ENCODE assay signal across 1 cellular context in the genomic region with DNA sequence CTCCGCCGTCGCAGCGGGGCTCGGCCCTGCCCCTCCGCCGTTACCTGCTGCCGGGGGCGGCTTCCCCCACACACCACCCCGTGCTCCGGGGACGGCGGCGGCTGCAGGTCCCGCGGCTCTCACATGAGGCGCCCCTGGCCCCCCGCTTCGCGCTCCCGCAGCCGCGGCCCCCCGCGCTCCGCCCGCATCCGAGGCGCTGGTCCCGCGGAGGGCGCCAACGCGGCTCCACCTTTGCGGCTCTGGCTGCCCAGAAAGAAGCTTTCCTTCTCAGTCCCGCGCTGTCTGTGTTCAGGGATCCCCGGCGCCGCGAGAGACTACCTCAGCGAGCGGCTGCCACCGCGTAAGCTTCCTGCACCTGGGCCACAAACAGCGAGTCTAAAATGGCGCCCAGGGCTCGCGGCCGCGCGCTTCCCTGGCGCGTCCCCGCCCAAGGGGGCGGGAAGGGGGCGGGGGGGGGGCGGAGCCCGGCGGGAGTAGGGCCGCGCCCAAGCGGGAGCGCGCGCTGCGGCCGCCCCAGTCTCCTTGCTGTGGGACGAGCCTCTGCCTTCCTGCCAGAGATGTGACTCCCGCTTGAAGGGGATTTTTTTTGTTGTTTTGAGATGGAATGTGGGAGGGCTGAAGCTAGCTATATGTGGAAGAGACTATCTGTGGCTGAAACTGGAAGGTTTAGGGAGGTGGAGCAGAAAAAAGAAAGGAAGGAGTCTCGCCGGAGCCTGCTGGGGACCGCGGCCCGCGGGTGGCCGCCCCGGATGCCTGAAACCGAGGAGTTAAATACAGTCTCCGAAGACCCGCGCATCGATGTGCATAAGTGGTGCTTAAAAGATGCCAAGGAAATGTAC.
TF ChIP-seq lines count a peak whose summit lies in the region.

A gene with protein sequence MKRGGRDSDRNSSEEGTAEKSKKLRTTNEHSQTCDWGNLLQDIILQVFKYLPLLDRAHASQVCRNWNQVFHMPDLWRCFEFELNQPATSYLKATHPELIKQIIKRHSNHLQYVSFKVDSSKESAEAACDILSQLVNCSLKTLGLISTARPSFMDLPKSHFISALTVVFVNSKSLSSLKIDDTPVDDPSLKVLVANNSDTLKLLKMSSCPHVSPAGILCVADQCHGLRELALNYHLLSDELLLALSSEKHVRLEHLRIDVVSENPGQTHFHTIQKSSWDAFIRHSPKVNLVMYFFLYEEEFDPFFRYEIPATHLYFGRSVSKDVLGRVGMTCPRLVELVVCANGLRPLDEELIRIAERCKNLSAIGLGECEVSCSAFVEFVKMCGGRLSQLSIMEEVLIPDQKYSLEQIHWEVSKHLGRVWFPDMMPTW (minus strand): TSS at position 377 of the 839 bp plus-strand sequence. CDS start 5,299 bp downstream, outside the sequence.

TF ChIP-seq in K562, 482 proteins besides CTCF, POLR2A, EP300 and RAD21 (continued from another document):
- TF ChIP-seq, protein P1, sequence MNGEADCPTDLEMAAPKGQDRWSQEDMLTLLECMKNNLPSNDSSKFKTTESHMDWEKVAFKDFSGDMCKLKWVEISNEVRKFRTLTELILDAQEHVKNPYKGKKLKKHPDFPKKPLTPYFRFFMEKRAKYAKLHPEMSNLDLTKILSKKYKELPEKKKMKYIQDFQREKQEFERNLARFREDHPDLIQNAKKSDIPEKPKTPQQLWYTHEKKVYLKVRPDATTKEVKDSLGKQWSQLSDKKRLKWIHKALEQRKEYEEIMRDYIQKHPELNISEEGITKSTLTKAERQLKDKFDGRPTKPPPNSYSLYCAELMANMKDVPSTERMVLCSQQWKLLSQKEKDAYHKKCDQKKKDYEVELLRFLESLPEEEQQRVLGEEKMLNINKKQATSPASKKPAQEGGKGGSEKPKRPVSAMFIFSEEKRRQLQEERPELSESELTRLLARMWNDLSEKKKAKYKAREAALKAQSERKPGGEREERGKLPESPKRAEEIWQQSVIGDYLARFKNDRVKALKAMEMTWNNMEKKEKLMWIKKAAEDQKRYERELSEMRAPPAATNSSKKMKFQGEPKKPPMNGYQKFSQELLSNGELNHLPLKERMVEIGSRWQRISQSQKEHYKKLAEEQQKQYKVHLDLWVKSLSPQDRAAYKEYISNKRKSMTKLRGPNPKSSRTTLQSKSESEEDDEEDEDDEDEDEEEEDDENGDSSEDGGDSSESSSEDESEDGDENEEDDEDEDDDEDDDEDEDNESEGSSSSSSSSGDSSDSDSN (IDR thresholded peaks at IDR 0.05; ENCODE audit: borderline replicate concordance in 1 of 2, low read depth in 2 of 2, low read length in 2 of 2): peak in 1 of 2 experiments; percentile 24; a peak in 1 of 4 replicates
- peak; percentile 52; the same call in 1 of the 2 replicates for TF ChIP-seq MBD2 (IDR thresholded peaks at IDR 0.05; ENCODE audit: borderline replicate concordance, low read depth)
